In the genomic region with DNA sequence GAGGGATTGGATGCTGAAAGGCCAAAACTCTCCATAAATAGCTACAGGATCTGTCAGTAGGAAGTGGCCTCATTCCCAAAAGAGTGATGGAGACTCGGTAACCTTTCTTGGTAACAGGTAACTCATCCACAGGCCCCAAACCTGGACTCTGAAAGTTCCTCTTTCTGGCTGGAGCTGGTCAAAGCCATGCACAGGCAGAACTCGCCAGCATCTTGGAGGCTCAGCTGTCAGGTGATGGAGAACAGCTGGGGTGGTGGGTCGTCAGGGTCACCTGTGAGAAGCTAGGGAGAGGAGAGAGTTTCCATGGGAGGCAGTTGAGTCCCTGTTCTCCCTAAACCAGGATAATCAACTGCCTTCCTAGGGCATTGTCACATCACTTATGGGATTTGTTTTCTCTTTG, we compare ENCODE assay signal across 19 cellular contexts.
DNase-seq lines count a peak whose midpoint lies in the region; ATAC-seq and TF ChIP-seq lines count a peak whose summit lies in the region.
"Had no signal": no experiment of that assay in that cellular context is flagged by ENCODE, and none has a peak within 500 bp of the region (broad histone marks: within the 10 kb centered on the region; RNA-seq: fewer than 3 reads in every experiment).

No MANE protein-coding gene starts in this region.

- H3K27me3 Mint-ChIP-seq in activated CD4-positive, alpha-beta T cell treated with anti-CD3 and anti-CD28 coated beads, Interleukin-2, amount 10 ng/mL, durations not matched to agents 7 days and 5 days = no peaks in the 10 kb centered on the region
- H3K27me3 Mint-ChIP-seq in activated CD8-positive, alpha-beta T cell treated with anti-CD3 and anti-CD28 coated beads for 36 hours = no peaks in the 10 kb centered on the region

- no peak overlapping the region for H3K4me3 Mint-ChIP-seq in activated CD4-positive, alpha-beta T cell treated with anti-CD3 and anti-CD28 coated beads, Interleukin-2, amount 10 ng/mL, durations not matched to agents 7 days and 5 days
- H3K4me3 Mint-ChIP-seq in activated CD8-positive, alpha-beta T cell treated with anti-CD3 and anti-CD28 coated beads for 36 hours = no peak overlapping the region
- H3K4me3 Mint-ChIP-seq: GM23338 had no signal

- no peak overlapping the region for H3K14ac ChIP-seq in mesenchymal stem cell (ENCODE audit: low read length in 2 of 2)

- no peak for ATAC-seq in activated CD8-positive, alpha-beta T cell treated with anti-CD3 and anti-CD28 coated beads for 36 hours
- ATAC-seq in HG03039 (IDR thresholded peaks at IDR 0.05; ENCODE audit: unreplicated experiment) = no peak
- ATAC-seq: A549, esophagus mucosa, gastrocnemius medialis, GM23338, SK-N-SH treated with all-trans-retinoic acid at 6 μM for 48 hours, upper lobe of right lung had no signal

- H2AK5ac ChIP-seq in mesenchymal stem cell (ENCODE audit: low read length, severe bottlenecking) = no peak overlapping the region

- H2BK120ac ChIP-seq in mesenchymal stem cell (ENCODE audit: low read depth, low read length) = no peak overlapping the region

- no peak overlapping the region for H3K4ac ChIP-seq in mesenchymal stem cell (ENCODE audit: low read depth in 1 of 2, low read length in 2 of 2)

- H3K4me1 ChIP-seq in BLaER1 (peaks cover 71% of the 10 kb centered on the region), mesenchymal stem cell (ENCODE audit: control insufficient read depth, insufficient read depth, low read depth, low read length) (no peaks in the 10 kb centered on the region)
- H3K4me1 ChIP-seq: A549 had no signal

- TF ChIP-seq CTCF in activated CD8-positive, alpha-beta T cell treated with anti-CD3 and anti-CD28 coated beads for 36 hours (IDR thresholded peaks at IDR 0.05) = no peak

- H3K27ac ChIP-seq in BLaER1 (peak overlapping the region; percentile 83), mesenchymal stem cell (ENCODE audit: low read length, poor library complexity, severe bottlenecking) (no peak overlapping the region)
- H3K27ac ChIP-seq: A549, upper lobe of right lung had no signal

- no peak overlapping the region for H2AFZ ChIP-seq in mesenchymal stem cell (ENCODE audit: low read depth, low read length)
- H2AFZ ChIP-seq: GM23338 had no signal

- H3K27me3 ChIP-seq in BLaER1 (no peaks in the 10 kb centered on the region), mesenchymal stem cell (ENCODE audit: control insufficient read depth in 1 of 2, insufficient read depth in 1 of 2, low read length in 2 of 2) (peaks cover 16 to 21% of the 10 kb centered on the region in 2 experiments)
- H3K27me3 ChIP-seq: gastrocnemius medialis, upper lobe of right lung had no signal

- H2BK15ac ChIP-seq in mesenchymal stem cell (ENCODE audit: low read depth, poor library complexity, severe bottlenecking) = no peak overlapping the region

- H3K4me1 Mint-ChIP-seq in activated CD4-positive, alpha-beta T cell treated with anti-CD3 and anti-CD28 coated beads, Interleukin-2, amount 10 ng/mL, durations not matched to agents 7 days and 5 days = peaks cover 56% of the 10 kb centered on the region
- H3K4me1 Mint-ChIP-seq in activated CD8-positive, alpha-beta T cell treated with anti-CD3 and anti-CD28 coated beads for 36 hours (ENCODE audit: low read depth) = peaks cover 62% of the 10 kb centered on the region

- no peaks in the 10 kb centered on the region for H3K79me1 ChIP-seq in mesenchymal stem cell (replicated peaks; ENCODE audit: low read length, poor library complexity, severe bottlenecking)

- no peak overlapping the region for H3K23ac ChIP-seq in mesenchymal stem cell (ENCODE audit: low read length in 2 of 2)

- H3K4me3 ChIP-seq in BLaER1 = no peak overlapping the region
- no peak overlapping the region for H3K4me3 ChIP-seq in mesenchymal stem cell (ENCODE audit: insufficient read depth in 1 of 2, low read depth in 1 of 2, low read length in 2 of 2)
- H3K4me3 ChIP-seq: A549, gastrocnemius medialis, GM23338, upper lobe of right lung had no signal

- 71% methylated on average over 2 of the region's 3 CpGs for WGBS in mesenchymal stem cell

- H2BK5ac ChIP-seq in mesenchymal stem cell (ENCODE audit: low read depth, low read length, poor library complexity, severe bottlenecking) = no peak overlapping the region

- H3K9ac ChIP-seq in BLaER1 (peak overlapping the region; percentile 60; the same call in 1 of the 2 replicates), mesenchymal stem cell (ENCODE audit: low read length) (no peak overlapping the region)

- peaks cover 29% of the 10 kb centered on the region for H3K36me3 Mint-ChIP-seq in activated CD4-positive, alpha-beta T cell treated with anti-CD3 and anti-CD28 coated beads, Interleukin-2, amount 10 ng/mL, durations not matched to agents 7 days and 5 days (ENCODE audit: low read depth)
- H3K36me3 Mint-ChIP-seq in activated CD8-positive, alpha-beta T cell treated with anti-CD3 and anti-CD28 coated beads for 36 hours (ENCODE audit: low read depth) = no peaks in the 10 kb centered on the region

- peak overlapping the region; percentile 93 for H3K4me2 ChIP-seq in BLaER1
- no peak overlapping the region for H3K4me2 ChIP-seq in mesenchymal stem cell (ENCODE audit: low read length, poor library complexity, severe bottlenecking)
- H3K4me2 ChIP-seq: A549, GM23338 had no signal

- H4K20me1 ChIP-seq in BLaER1 = no peaks in the 10 kb centered on the region

- H3K9me3 Mint-ChIP-seq in activated CD4-positive, alpha-beta T cell treated with anti-CD3 and anti-CD28 coated beads, Interleukin-2, amount 10 ng/mL, durations not matched to agents 7 days and 5 days = peaks cover 17% of the 10 kb centered on the region
- H3K9me3 Mint-ChIP-seq in activated CD8-positive, alpha-beta T cell treated with anti-CD3 and anti-CD28 coated beads for 36 hours = no peaks in the 10 kb centered on the region
- H3K9me3 Mint-ChIP-seq: GM23338 had no signal

- H4K8ac ChIP-seq in mesenchymal stem cell (ENCODE audit: low read length) = peak overlapping the region; percentile 36

- H3K9me3 ChIP-seq in BLaER1 (no peaks in the 10 kb centered on the region), mesenchymal stem cell (ENCODE audit: control insufficient read depth, low read length) (no peaks in the 10 kb centered on the region)
- H3K9me3 ChIP-seq: A549, gastrocnemius medialis, upper lobe of right lung had no signal

- no peaks in the 10 kb centered on the region for H3K36me3 ChIP-seq in BLaER1
- H3K36me3 ChIP-seq in mesenchymal stem cell (ENCODE audit: control insufficient read depth in 1 of 2, insufficient read depth in 2 of 2, low read depth in 1 of 2, low read length in 2 of 2) = no peaks in the 10 kb centered on the region
- H3K36me3 ChIP-seq: gastrocnemius medialis, upper lobe of right lung had no signal

- POLR2A ChIA-PET in activated CD4-positive, alpha-beta T cell treated with anti-CD3 and anti-CD28 coated beads, Interleukin-2, amount 10 ng/mL, durations not matched to agents 7 days and 5 days (lab: Charles Lee) = no interaction called here
- POLR2A ChIA-PET in activated CD8-positive, alpha-beta T cell treated with anti-CD3 and anti-CD28 coated beads for 36 hours (lab: Charles Lee) = interaction anchor here (1.4 to 1.5 kb wide), 3 partner anchors 14 to 142 kb away, joined by 3 to 4 read pairs (median 3); no protein-coding TSS in a partner anchor

- intact Hi-C loops in activated CD8-positive, alpha-beta T cell treated with anti-CD3 and anti-CD28 coated beads for 36 hours (cut with micrococcal nuclease) = no loop called here

- DNase-seq in activated CD4-positive, alpha-beta T cell treated with anti-CD3 and anti-CD28 coated beads, Interleukin-2, amount 10 ng/mL, durations not matched to agents 7 days and 5 days = no peak
- DNase-seq in activated CD4-positive, alpha-beta T cell treated with anti-CD3 and anti-CD28 coated beads, Interleukin-2, amount 50 U/mL, for 1 hour = no peak
- DNase-seq in activated CD8-positive, alpha-beta T cell treated with anti-CD3 and anti-CD28 coated beads for 36 hours = no peak
- DNase-seq in mesenchymal stem cell = no peak
- no peak for DNase-seq in amniotic stem cell (lab: John Stamatoyannopoulos, UW)
- no peak for DNase-seq in retina
- DNase-seq: gastrocnemius medialis, Karpas-422, kidney, mammary epithelial cell, NCI-H187, NCI-H774, upper lobe of right lung had no signal

- H3K18ac ChIP-seq in mesenchymal stem cell (ENCODE audit: low read depth in 1 of 2, low read length in 2 of 2) = no peak overlapping the region

- H4K91ac ChIP-seq in mesenchymal stem cell (ENCODE audit: low read length) = no peak overlapping the region

- peak overlapping the region; percentile 93 for H3K27ac Mint-ChIP-seq in activated CD4-positive, alpha-beta T cell treated with anti-CD3 and anti-CD28 coated beads, Interleukin-2, amount 10 ng/mL, durations not matched to agents 7 days and 5 days
- H3K27ac Mint-ChIP-seq in activated CD8-positive, alpha-beta T cell treated with anti-CD3 and anti-CD28 coated beads for 36 hours = peak overlapping the region; percentile 71
- H3K27ac Mint-ChIP-seq: GM23338 had no signal

- CTCF ChIA-PET in activated CD4-positive, alpha-beta T cell treated with anti-CD3 and anti-CD28 coated beads, Interleukin-2, amount 10 ng/mL, durations not matched to agents 7 days and 5 days (lab: Charles Lee) = interaction anchor here (1.5 to 5.4 kb wide), 3 partner anchors 12 to 105 kb away, joined by 3 to 31 read pairs (median 3); no protein-coding TSS in a partner anchor
- CTCF ChIA-PET in activated CD8-positive, alpha-beta T cell treated with anti-CD3 and anti-CD28 coated beads for 36 hours (lab: Charles Lee) = interaction anchor here (1.1 kb wide), 1 partner anchor 10 kb away, joined by 3 read pairs; no protein-coding TSS in a partner anchor

- H2BK12ac ChIP-seq in mesenchymal stem cell (ENCODE audit: low read length in 2 of 2) = no peak overlapping the region
